ENCODE assay signal across 29 cellular contexts in the genomic region with DNA sequence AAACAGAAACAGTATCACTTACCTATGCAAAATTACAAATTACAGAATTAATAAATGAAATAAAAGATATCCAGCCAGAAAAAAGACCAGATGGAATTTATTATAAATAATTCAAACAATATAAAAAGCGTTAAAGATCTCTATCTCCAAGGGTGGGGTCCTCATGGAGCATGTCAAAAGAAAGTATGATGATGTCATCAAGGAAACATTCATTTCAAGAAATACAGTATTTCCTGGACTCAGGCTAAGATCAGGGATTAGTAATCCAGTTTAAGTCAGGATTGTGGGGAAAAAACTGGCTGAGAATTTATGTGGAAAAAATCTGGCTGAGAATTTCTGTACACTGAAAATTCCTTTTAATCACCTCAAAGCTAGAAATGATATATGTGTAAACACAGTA.
"Had no signal": no experiment of that assay in that cellular context is flagged by ENCODE, and none has a peak within 500 bp of the region (broad histone marks: within the 10 kb centered on the region; RNA-seq: fewer than 3 reads in every experiment).

No MANE protein-coding gene starts in this region.

- ATAC-seq: activated CD4-positive, CD25-positive, alpha-beta regulatory T cell treated with anti-CD3 and anti-CD28 coated beads, Interleukin-2, amount 50 U/mL, for 24 hours; foreskin keratinocyte; heart left ventricle; left lung; lower lobe of right lung; natural killer cell treated with Interleukin-12 subunit alpha and Interleukin-12 subunit beta and Interleukin-15 and Interleukin-18, amount 100 ng/mL, for 72 hours; T-helper 17 cell had no signal

- H3K4me3 ChIP-seq: adrenal gland, ascending aorta, coronary artery, dorsolateral prefrontal cortex, heart left ventricle, left lung, lower lobe of right lung, right atrium auricular region, spleen, suprapubic skin, tibial nerve had no signal

- H3K36me3 ChIP-seq: adrenal gland, ascending aorta, heart left ventricle, left lung, lower lobe of right lung, right atrium auricular region, spleen, suprapubic skin, tibial nerve, WERI-Rb-1 had no signal

- H3K9me3 ChIP-seq: adrenal gland, ascending aorta, lower lobe of right lung had no signal

- H3K27me3 ChIP-seq: adrenal gland, ascending aorta, foreskin keratinocyte, left lung, right atrium auricular region, spleen, suprapubic skin, tibial nerve had no signal

- DNase-seq: activated CD4-positive, alpha-beta T cell treated with anti-CD3 and anti-CD28 coated beads for 48 hours; activated CD4-positive, alpha-beta T cell treated with anti-CD3 and anti-CD28 coated beads, Interleukin-2, amount 50 U/mL, for 48 hours; activated CD8-positive, alpha-beta memory T cell treated with anti-CD3 and anti-CD28 coated beads for 24 hours; activated effector memory CD4-positive, alpha-beta T cell treated with anti-CD3 and anti-CD28 coated beads, Interleukin-2, amount 50 U/mL, for 16 hours; activated naive CD4-positive, alpha-beta T cell treated with anti-CD3 and anti-CD28 coated beads for 36 hours; activated naive CD8-positive, alpha-beta T cell treated with anti-CD3 and anti-CD28 coated beads for 36 hours; activated T-cell treated with anti-CD3 and anti-CD28 coated beads, Interleukin-2, amount 50 U/mL, for 1 hour; adrenal gland; dorsolateral prefrontal cortex; effector memory CD4-positive, alpha-beta T cell; erythroblast; heart left ventricle; kidney glomerular epithelial cell; left lung; lower lobe of right lung; mesenchymal stem cell; spleen; stimulated activated naive CD4-positive, alpha-beta T cell; T-helper 17 cell; T1000; WERI-Rb-1 had no signal

- H3K27ac ChIP-seq: adrenal gland, ascending aorta, coronary artery, dorsolateral prefrontal cortex, foreskin keratinocyte, heart left ventricle, left lung, lower lobe of right lung, right atrium auricular region, spleen, suprapubic skin, tibial nerve, WERI-Rb-1 had no signal

- H3K4me1 ChIP-seq: adrenal gland, ascending aorta, foreskin keratinocyte, heart left ventricle, left lung, lower lobe of right lung, right atrium auricular region, suprapubic skin, tibial nerve had no signal
